In genomic region chr14:77024171-77024627, GRCh38 we compare ENCODE assay signal across 8 cellular contexts. TPM values are rescaled to one million over a fixed set of nuclear protein-coding genes. Genes with fewer than 3 reads are reported as not detected.
DNase-seq lines count a peak whose midpoint lies in the region; ATAC-seq and TF ChIP-seq lines count a peak whose summit lies in the region.

No MANE protein-coding gene starts in this region.

- DNase-seq in NCI-H1092 treated with DMSO at 0.1 percent for 48 hours (lab: John Stamatoyannopoulos, UW), result peak; percentile 59
- DNase-seq in NCI-H1092 (lab: John Stamatoyannopoulos, UW), result no peak
- DNase-seq in activated CD4-positive, CD25-positive, alpha-beta regulatory T cell treated with anti-CD3 and anti-CD28 coated beads, Interleukin-2, amount 50 U/mL, for 16 hours (ENCODE audit: low read depth, low spot score), result peak; percentile 45
- DNase-seq in colonic mucosa, result peak; percentile 75
- DNase-seq in memory B cell (ENCODE audit: low spot score in 2 of 2), result no peak

- H3K4me3 ChIP-seq in colonic mucosa, result peak overlapping the region; percentile 10

- peak overlapping the region; percentile 21 for H3K4me3 Mint-ChIP-seq in memory B cell
- peak overlapping the region; percentile 50 for H3K4me3 Mint-ChIP-seq in stimulated activated memory B cell treated with anti-CD40 and anti-IgM and Interleukin-4, amounts not matched to agents 10 μg/mL and 1 μg/mL and 100 μg/mL, for 72 hours

- ATAC-seq in memory B cell (ENCODE audit: low read depth) (no peak), GM21515 (IDR thresholded peaks at IDR 0.05; ENCODE audit: unreplicated experiment) (no peak), HG02852 (IDR thresholded peaks at IDR 0.05; ENCODE audit: unreplicated experiment) (no peak)
- ATAC-seq in stimulated activated memory B cell treated with anti-CD40 and anti-IgM and Interleukin-4, amounts not matched to agents 10 μg/mL and 1 μg/mL and 100 μg/mL, for 72 hours, result no peak

- no peaks in the 10 kb centered on the region for H3K9me3 Mint-ChIP-seq in memory B cell
- H3K9me3 Mint-ChIP-seq in stimulated activated memory B cell treated with anti-CD40 and anti-IgM and Interleukin-4, amounts not matched to agents 10 μg/mL and 1 μg/mL and 100 μg/mL, for 72 hours, result no peaks in the 10 kb centered on the region

- no peaks in the 10 kb centered on the region for H3K9me3 ChIP-seq in colonic mucosa

- no peaks in the 10 kb centered on the region for H3K27me3 ChIP-seq in colonic mucosa

- H3K27ac Mint-ChIP-seq in memory B cell, result peak overlapping the region; percentile 45
- H3K27ac Mint-ChIP-seq in stimulated activated memory B cell treated with anti-CD40 and anti-IgM and Interleukin-4, amounts not matched to agents 10 μg/mL and 1 μg/mL and 100 μg/mL, for 72 hours, result no peak overlapping the region

- H3K4me1 Mint-ChIP-seq in memory B cell, result peaks cover 15% of the 10 kb centered on the region
- H3K4me1 Mint-ChIP-seq in stimulated activated memory B cell treated with anti-CD40 and anti-IgM and Interleukin-4, amounts not matched to agents 10 μg/mL and 1 μg/mL and 100 μg/mL, for 72 hours, result peaks cover 34% of the 10 kb centered on the region

- H3K27ac ChIP-seq in colonic mucosa, result peak overlapping the region; percentile 81

- H3K27me3 Mint-ChIP-seq in memory B cell, result no peaks in the 10 kb centered on the region
- H3K27me3 Mint-ChIP-seq in stimulated activated memory B cell treated with anti-CD40 and anti-IgM and Interleukin-4, amounts not matched to agents 10 μg/mL and 1 μg/mL and 100 μg/mL, for 72 hours, result no peaks in the 10 kb centered on the region

- TF ChIP-seq CTCF in colonic mucosa (IDR thresholded peaks at IDR 0.05), result no peak

- H3K36me3 ChIP-seq in colonic mucosa, result no peaks in the 10 kb centered on the region

- H3K9ac ChIP-seq in colonic mucosa (ENCODE audit: low read depth in 2 of 2, low read length in 2 of 2), result peak overlapping the region in 1 of 2 donors; percentile 77

- H3K4me1 ChIP-seq in colonic mucosa, result peaks cover 25% of the 10 kb centered on the region

- intact Hi-C loops in colonic mucosa (cut with DNase I), result no loop called here

- peaks cover 7% of the 10 kb centered on the region for H3K36me3 Mint-ChIP-seq in memory B cell
- H3K36me3 Mint-ChIP-seq in stimulated activated memory B cell treated with anti-CD40 and anti-IgM and Interleukin-4, amounts not matched to agents 10 μg/mL and 1 μg/mL and 100 μg/mL, for 72 hours, result peaks cover 20% of the 10 kb centered on the region

RNA-seq across cellular contexts. Expression of gene IRF2BPL, which starts 4.3 kb away (rescaled TPM):
- 10 to 100 TPM; 18.3 to 27.1 TPM for total RNA-seq in colonic mucosa

Comparison
In these comparisons a context has a peak if more than half of its experiments do, and no peak if none do; other contexts are left out.
1. DNase-seq: peak in NCI-H1092 treated with DMSO at 0.1 percent for 48 hours (single experiment), activated CD4-positive, CD25-positive, alpha-beta regulatory T cell treated with anti-CD3 and anti-CD28 coated beads, Interleukin-2, amount 50 U/mL, for 16 hours (single experiment) and colonic mucosa (single experiment); none in NCI-H1092 (single experiment) and memory B cell (0 of 2).